In the genomic region with DNA sequence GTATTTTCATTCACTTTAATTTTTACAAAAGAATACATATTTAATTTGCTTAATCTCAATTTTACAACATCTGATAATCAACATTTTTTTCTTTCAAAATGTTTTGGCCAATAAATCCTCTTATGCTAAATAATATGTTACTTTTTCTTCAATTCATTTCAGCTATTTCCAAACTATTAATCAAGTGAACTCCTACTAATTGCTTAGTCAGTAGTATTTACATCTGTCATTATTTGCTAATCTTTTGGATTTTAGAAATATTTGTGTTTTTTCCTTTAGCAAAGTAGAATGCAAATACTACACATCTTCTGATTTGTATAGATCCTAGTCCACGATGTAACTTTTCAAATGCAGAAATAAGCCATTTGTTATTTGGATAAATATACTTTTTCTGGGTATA, we compare ENCODE assay signal across 14 cellular contexts. TPM values are rescaled to one million over a fixed set of nuclear protein-coding genes. Genes with fewer than 3 reads are reported as not detected.
A peak's percentile ranks its signal among the peaks of the same experiment; 100 is the strongest.
DNase-seq lines count a peak whose midpoint lies in the region; ATAC-seq and TF ChIP-seq lines count a peak whose summit lies in the region.
"Had no signal": no experiment of that assay in that cellular context is flagged by ENCODE, and none has a peak within 500 bp of the region (broad histone marks: within the 10 kb centered on the region; RNA-seq: fewer than 3 reads in every experiment).

No MANE protein-coding gene starts in this region.

- H2AFZ ChIP-seq in MM.1S (ENCODE audit: low read length) (no peak overlapping the region), neuronal stem cell (ENCODE audit: low read length) (peak overlapping the region; percentile 55)

- H3K14ac ChIP-seq in neuronal stem cell (ENCODE audit: low read length): no peak overlapping the region

- no peak overlapping the region for H3K4me3 Mint-ChIP-seq in stimulated activated naive B cell treated with anti-CD40 and anti-IgM and Interleukin-4, amounts not matched to agents 10 μg/mL and 1 μg/mL and 100 μg/mL, for 72 hours
- H3K4me3 Mint-ChIP-seq in activated naive CD4-positive, alpha-beta T cell treated with anti-CD3 and anti-CD28 coated beads for 36 hours: no peak overlapping the region
- H3K4me3 Mint-ChIP-seq in activated CD4-positive, alpha-beta memory T cell treated with anti-CD3 and anti-CD28 coated beads, Interleukin-2, amount 10 ng/mL, durations not matched to agents 7 days and 5 days: no peak overlapping the region

- H4K91ac ChIP-seq in neuronal stem cell (ENCODE audit: low read depth, low read length, poor library complexity): no peak overlapping the region

- H3K9me3 ChIP-seq in MM.1S (replicated peaks; ENCODE audit: insufficient read depth, low read length) (no peaks in the 10 kb centered on the region), neuronal stem cell (replicated peaks in 1 of 2; ENCODE audit: control insufficient read depth in 2 of 2, insufficient read depth in 1 of 2, low read depth in 1 of 2, low read length in 2 of 2) (peaks cover 0 to 1% of the 10 kb centered on the region in 2 donors)

- no peak overlapping the region for H2BK12ac ChIP-seq in neuronal stem cell (ENCODE audit: low read length)

- peak overlapping the region; percentile 98 for H3K27ac ChIP-seq in 22Rv1
- H3K27ac ChIP-seq in MM.1S (ENCODE audit: low read length): no peak overlapping the region
- peak overlapping the region; percentile 88 for H3K27ac ChIP-seq in epithelial cell of prostate
- no peak overlapping the region for H3K27ac ChIP-seq in neuronal stem cell (replicated peaks; ENCODE audit: low read length)
- H3K27ac ChIP-seq: SK-N-MC had no signal

- H3K4me1 Mint-ChIP-seq in stimulated activated naive B cell treated with anti-CD40 and anti-IgM and Interleukin-4, amounts not matched to agents 10 μg/mL and 1 μg/mL and 100 μg/mL, for 72 hours: peaks cover 8 to 18% of the 10 kb centered on the region in 2 donors
- peaks cover 14% of the 10 kb centered on the region for H3K4me1 Mint-ChIP-seq in activated naive CD4-positive, alpha-beta T cell treated with anti-CD3 and anti-CD28 coated beads for 36 hours (ENCODE audit: low read depth)
- H3K4me1 Mint-ChIP-seq in activated CD4-positive, alpha-beta memory T cell treated with anti-CD3 and anti-CD28 coated beads, Interleukin-2, amount 10 ng/mL, durations not matched to agents 7 days and 5 days: peaks cover 20% of the 10 kb centered on the region

- H3K27ac Mint-ChIP-seq in stimulated activated naive B cell treated with anti-CD40 and anti-IgM and Interleukin-4, amounts not matched to agents 10 μg/mL and 1 μg/mL and 100 μg/mL, for 72 hours: no peak overlapping the region
- no peak overlapping the region for H3K27ac Mint-ChIP-seq in activated naive CD4-positive, alpha-beta T cell treated with anti-CD3 and anti-CD28 coated beads for 36 hours
- no peak overlapping the region for H3K27ac Mint-ChIP-seq in activated CD4-positive, alpha-beta memory T cell treated with anti-CD3 and anti-CD28 coated beads, Interleukin-2, amount 10 ng/mL, durations not matched to agents 7 days and 5 days

- peak overlapping the region; percentile 84; the same call in 1 of the 2 replicates for H3K4me2 ChIP-seq in MM.1S (ENCODE audit: low read depth, low read length)
- H3K4me2 ChIP-seq in neuronal stem cell (ENCODE audit: insufficient read depth, low read length, poor library complexity, severe bottlenecking): no peak overlapping the region

- H3K27me3 ChIP-seq in MM.1S (replicated peaks; ENCODE audit: insufficient read depth, low read length): no peaks in the 10 kb centered on the region
- no peaks in the 10 kb centered on the region for H3K27me3 ChIP-seq in neuronal stem cell (ENCODE audit: control insufficient read depth in 3 of 3, insufficient read depth in 3 of 3, low read depth in 1 of 3, low read length in 3 of 3)

- H3K79me2 ChIP-seq in MM.1S (ENCODE audit: low read length): peaks cover 17% of the 10 kb centered on the region; the same call in 1 of the 2 replicates

- H3K4me3 ChIP-seq in MM.1S (ENCODE audit: low read length): no peak overlapping the region
- peak overlapping the region in 1 of 2 donors; percentile 87 for H3K4me3 ChIP-seq in neuronal stem cell (ENCODE audit: low read length in 2 of 2)

- H3K23ac ChIP-seq in neuronal stem cell (ENCODE audit: low read depth, low read length, poor library complexity): no peak overlapping the region

- POLR2A ChIA-PET in activated CD4-positive, alpha-beta memory T cell treated with anti-CD3 and anti-CD28 coated beads, Interleukin-2, amount 10 ng/mL, durations not matched to agents 7 days and 5 days (lab: Charles Lee): no interaction called here

- H3F3A ChIP-seq in MM.1S (ENCODE audit: insufficient read depth, low read length): peaks cover 25% of the 10 kb centered on the region

- intact Hi-C loops in activated naive CD4-positive, alpha-beta T cell treated with anti-CD3 and anti-CD28 coated beads for 36 hours (cut with micrococcal nuclease): loop anchor here (5.0 kb wide), 2 partner anchors 508 to 678 kb away; no protein-coding TSS in a partner anchor

- H2AK5ac ChIP-seq in neuronal stem cell (ENCODE audit: low read depth, low read length): no peak overlapping the region

- no peak for DNase-seq in MM.1S
- DNase-seq in epithelial cell of prostate (ENCODE audit: low read depth, low spot score): no peak
- no peak for DNase-seq in neuronal stem cell (ENCODE audit: low spot score)
- DNase-seq in stimulated activated naive B cell treated with anti-CD40 and anti-IgM and Interleukin-4, amounts not matched to agents 10 μg/mL and 1 μg/mL and 100 μg/mL, for 72 hours: no peak
- DNase-seq in activated naive CD4-positive, alpha-beta T cell treated with anti-CD3 and anti-CD28 coated beads for 36 hours: no peak
- no peak for DNase-seq in activated CD4-positive, alpha-beta memory T cell treated with anti-CD3 and anti-CD28 coated beads, Interleukin-2, amount 10 ng/mL, durations not matched to agents 7 days and 5 days
- DNase-seq: activated CD4-positive, alpha-beta T cell treated with anti-CD3 and anti-CD28 coated beads for 4 hours; activated effector memory CD4-positive, alpha-beta T cell treated with Interleukin-2 at 50 U/mL for 16 hours; NCI-H2029; NCI-H524 treated with DMSO at 0.1 percent for 48 hours had no signal

- H3K36me3 Mint-ChIP-seq in stimulated activated naive B cell treated with anti-CD40 and anti-IgM and Interleukin-4, amounts not matched to agents 10 μg/mL and 1 μg/mL and 100 μg/mL, for 72 hours: peaks cover 2 to 5% of the 10 kb centered on the region in 2 donors
- H3K36me3 Mint-ChIP-seq in activated naive CD4-positive, alpha-beta T cell treated with anti-CD3 and anti-CD28 coated beads for 36 hours (ENCODE audit: low read depth): no peaks in the 10 kb centered on the region
- no peaks in the 10 kb centered on the region for H3K36me3 Mint-ChIP-seq in activated CD4-positive, alpha-beta memory T cell treated with anti-CD3 and anti-CD28 coated beads, Interleukin-2, amount 10 ng/mL, durations not matched to agents 7 days and 5 days (ENCODE audit: low read depth)

- H2BK5ac ChIP-seq in neuronal stem cell (ENCODE audit: low read length): no peak overlapping the region

- ATAC-seq in stimulated activated naive B cell treated with anti-CD40 and anti-IgM and Interleukin-4, amounts not matched to agents 10 μg/mL and 1 μg/mL and 100 μg/mL, for 72 hours (replicated peaks): no peak
- no peak for ATAC-seq in GM18519 (IDR thresholded peaks at IDR 0.05; ENCODE audit: low FRiP score, unreplicated experiment)
- ATAC-seq: left lobe of liver had no signal

- no peak overlapping the region for H3K4ac ChIP-seq in neuronal stem cell (ENCODE audit: low read length)

- no CpG with 5 or more reads among the region's 1 CpG for WGBS in neuronal stem cell (ENCODE audit: extremely low coverage in 2 of 2, insufficient read length in 2 of 2, insufficient replicate concordance in 1 of 2), 2 donors

- peaks cover 10% of the 10 kb centered on the region for H3K4me1 ChIP-seq in MM.1S (ENCODE audit: low read length)
- H3K4me1 ChIP-seq in neuronal stem cell (ENCODE audit: control insufficient read depth in 2 of 2, insufficient read depth in 1 of 2, low read depth in 1 of 2, low read length in 2 of 2): peaks cover 2 to 9% of the 10 kb centered on the region in 2 donors

- no peak overlapping the region for H2BK15ac ChIP-seq in neuronal stem cell (ENCODE audit: low read length)

- no peak overlapping the region for H4K8ac ChIP-seq in neuronal stem cell (ENCODE audit: low read depth, low read length)

- CTCF ChIA-PET in activated naive CD4-positive, alpha-beta T cell treated with anti-CD3 and anti-CD28 coated beads for 36 hours (lab: Charles Lee): interaction anchor here (1.1 kb wide), 1 partner anchor 34 kb away, joined by 4 read pairs; no protein-coding TSS in a partner anchor
- CTCF ChIA-PET in activated CD4-positive, alpha-beta memory T cell treated with anti-CD3 and anti-CD28 coated beads, Interleukin-2, amount 10 ng/mL, durations not matched to agents 7 days and 5 days (lab: Charles Lee): no interaction called here

- H3K9me2 ChIP-seq in MM.1S (replicated peaks; ENCODE audit: insufficient read depth, low read length): no peaks in the 10 kb centered on the region

- H3K18ac ChIP-seq in neuronal stem cell (ENCODE audit: low read length): no peak overlapping the region

- H4K20me1 ChIP-seq in MM.1S (ENCODE audit: insufficient read depth, low read length): no peaks in the 10 kb centered on the region

- H3K9me3 Mint-ChIP-seq in stimulated activated naive B cell treated with anti-CD40 and anti-IgM and Interleukin-4, amounts not matched to agents 10 μg/mL and 1 μg/mL and 100 μg/mL, for 72 hours: no peaks in the 10 kb centered on the region
- H3K9me3 Mint-ChIP-seq in activated naive CD4-positive, alpha-beta T cell treated with anti-CD3 and anti-CD28 coated beads for 36 hours: no peaks in the 10 kb centered on the region
- H3K9me3 Mint-ChIP-seq in activated CD4-positive, alpha-beta memory T cell treated with anti-CD3 and anti-CD28 coated beads, Interleukin-2, amount 10 ng/mL, durations not matched to agents 7 days and 5 days: no peaks in the 10 kb centered on the region

- no peaks in the 10 kb centered on the region for H3K79me1 ChIP-seq in neuronal stem cell (ENCODE audit: low read depth, low read length)

- H3K27me3 Mint-ChIP-seq in stimulated activated naive B cell treated with anti-CD40 and anti-IgM and Interleukin-4, amounts not matched to agents 10 μg/mL and 1 μg/mL and 100 μg/mL, for 72 hours: peaks cover 16 to 17% of the 10 kb centered on the region in 2 donors
- peaks cover 11% of the 10 kb centered on the region for H3K27me3 Mint-ChIP-seq in activated naive CD4-positive, alpha-beta T cell treated with anti-CD3 and anti-CD28 coated beads for 36 hours (ENCODE audit: low read depth)
- peaks cover 30% of the 10 kb centered on the region for H3K27me3 Mint-ChIP-seq in activated CD4-positive, alpha-beta memory T cell treated with anti-CD3 and anti-CD28 coated beads, Interleukin-2, amount 10 ng/mL, durations not matched to agents 7 days and 5 days

- TF ChIP-seq CTCF in 22Rv1 (IDR thresholded peaks at IDR 0.05) (no peak), MM.1S (IDR thresholded peaks at IDR 0.05; ENCODE audit: low read length) (no peak)

- H2BK120ac ChIP-seq in neuronal stem cell (ENCODE audit: low read depth, low read length): no peak overlapping the region

- H3K36me3 ChIP-seq in MM.1S (replicated peaks; ENCODE audit: insufficient read depth, low read length): no peaks in the 10 kb centered on the region
- H3K36me3 ChIP-seq in neuronal stem cell (replicated peaks in 1 of 2; ENCODE audit: control insufficient read depth in 2 of 2, insufficient read depth in 2 of 2, low read length in 2 of 2): no peaks in the 10 kb centered on the region

- no peak overlapping the region for H3K9ac ChIP-seq in MM.1S (ENCODE audit: low read length)
- H3K9ac ChIP-seq in neuronal stem cell (ENCODE audit: low read depth, low read length, poor library complexity): no peak overlapping the region

RNA-seq across cellular contexts. Expression of a gene that starts 1.6 kb away (rescaled TPM):
- polyA plus RNA-seq in neuronal stem cell (2013, experiment 1 of 2): 59.0 TPM
- 59.8 TPM for polyA plus RNA-seq in neuronal stem cell (2013, experiment 2 of 2)
- 100 to 1,000 TPM; 105 to 107 TPM for total RNA-seq in activated naive CD4-positive, alpha-beta T cell treated with anti-CD3 and anti-CD28 coated beads for 36 hours
- total RNA-seq in activated CD4-positive, alpha-beta memory T cell treated with anti-CD3 and anti-CD28 coated beads, Interleukin-2, amount 10 ng/mL, durations not matched to agents 7 days and 5 days: 10 to 100 TPM; 67.1 to 78.3 TPM

Comparison
In these comparisons a context has a peak if more than half of its experiments do, and no peak if none do; other contexts are left out.
1. H3K27ac ChIP-seq: peak in 22Rv1 (single experiment) and epithelial cell of prostate (single experiment); none in MM.1S (single experiment) and neuronal stem cell (single experiment).